8 cellular contexts compared by ENCODE assay signal in genomic region chr5:42948961-42949347, GRCh38.
DNase-seq lines count a peak whose midpoint lies in the region; ATAC-seq and TF ChIP-seq lines count a peak whose summit lies in the region.

No MANE protein-coding gene starts in this region.

- no peaks in the 10 kb centered on the region for H3K9me2 ChIP-seq in PC-3 (replicated peaks; ENCODE audit: low read length)

- TF ChIP-seq CTCF in PC-3 (conservative IDR thresholded peaks at IDR 0.05; ENCODE audit: low read depth, low read length): no peak

- peaks cover 43% of the 10 kb centered on the region for H3K4me1 ChIP-seq in PC-3 (ENCODE audit: insufficient read depth, low read length)
- H3K4me1 ChIP-seq in stomach smooth muscle (ENCODE audit: control insufficient read depth, insufficient read depth, low read length): peaks cover 23% of the 10 kb centered on the region

- POLR2A ChIA-PET in PC-3 (lab: Charles Lee; ENCODE audit: unreplicated experiment): interaction anchor here (0.5 to 1.0 kb wide), 4 partner anchors 21 to 114 kb away, joined by 4 to 11 read pairs (median 7); no protein-coding TSS in a partner anchor
- POLR2A ChIA-PET in HEK293T (lab: Yijun Ruan, JAX): no interaction called here

- peaks cover 11% of the 10 kb centered on the region for H3K79me2 ChIP-seq in PC-3 (ENCODE audit: low read length)

- no peaks in the 10 kb centered on the region for H3K27me3 ChIP-seq in PC-3 (ENCODE audit: low read length)
- peaks cover 68 to 72% of the 10 kb centered on the region in 2 donors for H3K27me3 ChIP-seq in stomach smooth muscle (ENCODE audit: control insufficient read depth in 1 of 2, insufficient read depth in 2 of 2, low read length in 2 of 2)

- CTCF ChIA-PET in PC-3 (lab: Charles Lee) (interaction anchor here (0.6 to 1.0 kb wide), 3 partner anchors 37 to 116 kb away, joined by 3 to 9 read pairs (median 3); no protein-coding TSS in a partner anchor), HEK293T (lab: Yijun Ruan, JAX) (no interaction called here)

- DNase-seq in activated T-cell treated with anti-CD3 and anti-CD28 coated beads, Interleukin-2, amount 50 U/mL, for 4 hours: no peak
- DNase-seq in activated T-cell treated with anti-CD3 and anti-CD28 coated beads, Interleukin-2, amount 50 U/mL, for 1 hour: no peak
- DNase-seq in PC-3 (no peak), epithelial cell of prostate (ENCODE audit: low read depth, low spot score) (no peak), HPDE6-E6E7 (ENCODE audit: extremely low spot score) (no peak), NCI-H187 (lab: John Stamatoyannopoulos, UW) (no peak), HEK293T (ENCODE audit: extremely low spot score) (no peak)

- BruUV-seq in PC-3 (replicated peaks; lab: Mats Ljungman, UMichigan): no TSS peak

- H3K9ac ChIP-seq in PC-3 (ENCODE audit: low read length) (no peak overlapping the region), stomach smooth muscle (ENCODE audit: low read length in 2 of 2) (no peak overlapping the region)

- no peaks in the 10 kb centered on the region for H4K20me1 ChIP-seq in PC-3 (ENCODE audit: low read length)

- H3K36me3 Mint-ChIP-seq in activated T-cell treated with anti-CD3 and anti-CD28 coated beads, Interleukin-2, amount 50 U/mL, for 4 hours (ENCODE audit: insufficient read depth): no peaks in the 10 kb centered on the region

- peaks cover 14% of the 10 kb centered on the region for H3F3A ChIP-seq in PC-3 (ENCODE audit: low read length, unreplicated experiment)

- peaks cover 22% of the 10 kb centered on the region for H3K9me3 ChIP-seq in PC-3 (ENCODE audit: low read length)
- H3K9me3 ChIP-seq in stomach smooth muscle (ENCODE audit: control insufficient read depth in 2 of 2, low read length in 2 of 2): peaks cover under 1 to 1% of the 10 kb centered on the region in 2 donors

- peak overlapping the region; percentile 64 for H3K4me3 ChIP-seq in PC-3 (ENCODE audit: low read length)
- peak overlapping the region; percentile 9 to 49 for H3K4me3 ChIP-seq in stomach smooth muscle (ENCODE audit: low read length in 2 of 2)

- H3K27ac ChIP-seq in PC-3 (ENCODE audit: low read length) (peak overlapping the region; percentile 94), epithelial cell of prostate (peak overlapping the region; percentile 98), stomach smooth muscle (ENCODE audit: low read length) (no peak overlapping the region)

- peaks cover 33% of the 10 kb centered on the region for H3K4me1 Mint-ChIP-seq in activated T-cell treated with anti-CD3 and anti-CD28 coated beads, Interleukin-2, amount 50 U/mL, for 4 hours (ENCODE audit: low read depth)

- peak overlapping the region; percentile 92 for H2AFZ ChIP-seq in PC-3 (ENCODE audit: low read length)

- H3K36me3 ChIP-seq in PC-3 (ENCODE audit: low read depth, low read length) (peaks cover 7% of the 10 kb centered on the region; the same call in 1 of the 2 replicates), stomach smooth muscle (ENCODE audit: control insufficient read depth in 2 of 2, insufficient read depth in 2 of 2, low read length in 2 of 2) (no peaks in the 10 kb centered on the region)

- peak; percentile 3 to 4 for ATAC-seq in activated T-cell treated with anti-CD3 and anti-CD28 coated beads, Interleukin-2, amount 50 U/mL, for 4 hours
- ATAC-seq in PC-3: no peak

- no peaks in the 10 kb centered on the region for H3K27me3 Mint-ChIP-seq in activated T-cell treated with anti-CD3 and anti-CD28 coated beads, Interleukin-2, amount 50 U/mL, for 4 hours (ENCODE audit: low read depth)

- no peaks in the 10 kb centered on the region for H3K9me3 Mint-ChIP-seq in activated T-cell treated with anti-CD3 and anti-CD28 coated beads, Interleukin-2, amount 50 U/mL, for 4 hours

- H3K4me2 ChIP-seq in PC-3 (ENCODE audit: low read length): peak overlapping the region; percentile 83

- peak overlapping the region; percentile 94 for H3K4me3 Mint-ChIP-seq in activated T-cell treated with anti-CD3 and anti-CD28 coated beads, Interleukin-2, amount 50 U/mL, for 4 hours

- intact Hi-C loops in PC-3 (cut with micrococcal nuclease): loop anchor here (1.0 kb wide), 1 partner anchor 37 kb away; no protein-coding TSS in a partner anchor

TF ChIP-seq in HEK293T, 16 proteins besides CTCF, POLR2A, EP300 and RAD21:
- TF ChIP-seq SUZ12 (IDR thresholded peaks at IDR 0.05) (no peak), TARDBP (IDR thresholded peaks at IDR 0.05) (no peak), SP1 (IDR thresholded peaks at IDR 0.05) (no peak), CTBP1 (IDR thresholded peaks at IDR 0.05; ENCODE audit: borderline replicate concordance) (no peak), BHLHE40 (IDR thresholded peaks at IDR 0.05; ENCODE audit: borderline replicate concordance) (no peak), HDGF (IDR thresholded peaks at IDR 0.05; ENCODE audit: borderline replicate concordance) (no peak), ELF4 (IDR thresholded peaks at IDR 0.05) (no peak), PKNOX1 (IDR thresholded peaks at IDR 0.05) (no peak), FOXM1 (IDR thresholded peaks at IDR 0.05; ENCODE audit: borderline replicate concordance) (no peak), ZNF384 (IDR thresholded peaks at IDR 0.05) (no peak), FOXK2 (IDR thresholded peaks at IDR 0.05) (no peak), NFRKB (IDR thresholded peaks at IDR 0.05) (no peak), FOXA1 (IDR thresholded peaks at IDR 0.05) (no peak), LEF1 (IDR thresholded peaks at IDR 0.05; ENCODE audit: borderline replicate concordance) (no peak), L3MBTL2 (conservative IDR thresholded peaks at IDR 0.05) (no peak), ARNT (IDR thresholded peaks at IDR 0.05) (no peak)
